Comparison of ENCODE assay signal across 8 cellular contexts in genomic region chr9:86282077-86282978, GRCh38. TPM values are rescaled to one million over a fixed set of nuclear protein-coding genes. Genes with fewer than 3 reads are reported as not detected.
DNase-seq lines count a peak whose midpoint lies in the region; ATAC-seq and TF ChIP-seq lines count a peak whose summit lies in the region.

TSS of gene ISCA1 (minus strand) at chr9:86282538. CDS start at chr9:86282458, 80 bp downstream.

- no peaks in the 10 kb centered on the region for H3K27me3 Mint-ChIP-seq in activated T-cell treated with anti-CD3 and anti-CD28 coated beads, Interleukin-2, amount 50 U/mL, for 4 hours (ENCODE audit: low read depth)

- no peaks in the 10 kb centered on the region for H3K9me2 ChIP-seq in PC-9 (ENCODE audit: insufficient read depth)

- H3K36me3 ChIP-seq in PC-9 (ENCODE audit: low read depth) = peaks cover 5% of the 10 kb centered on the region; the same call in 1 of the 2 replicates
- peaks cover 0 to 3% of the 10 kb centered on the region in 2 donors for H3K36me3 ChIP-seq in esophagus (ENCODE audit: control insufficient read depth in 2 of 2, insufficient read depth in 2 of 2, low read length in 1 of 2)
- H3K36me3 ChIP-seq in muscle layer of colon (ENCODE audit: insufficient read depth, low read length) = no peaks in the 10 kb centered on the region

- POLR2A ChIA-PET in PC-9 (lab: Charles Lee; ENCODE audit: unreplicated experiment) = interaction anchor here (0.5 to 1.3 kb wide), 8 partner anchors 15 to 1399 kb away, joined by 3 to 11 read pairs (median 5); no protein-coding TSS in a partner anchor

- H3K9me3 Mint-ChIP-seq in activated T-cell treated with anti-CD3 and anti-CD28 coated beads, Interleukin-2, amount 50 U/mL, for 4 hours = no peaks in the 10 kb centered on the region

- peak within 1 kb of the TSS; percentile 85 for H3K27ac ChIP-seq in PC-9
- peak within 1 kb of the TSS; percentile 97 for H3K27ac ChIP-seq in esophagus (ENCODE audit: low read depth in 2 of 2, low read length in 1 of 2)
- H3K27ac ChIP-seq in muscle layer of colon (ENCODE audit: low read depth, low read length) = peak within 1 kb of the TSS; percentile 91

- no TSS peak for BruUV-seq in PC-9 (replicated peaks; lab: Mats Ljungman, UMichigan)

- ATAC-seq in GM21723 (IDR thresholded peaks at IDR 0.05; ENCODE audit: unreplicated experiment) = peak; percentile 86
- ATAC-seq in activated T-cell treated with anti-CD3 and anti-CD28 coated beads, Interleukin-2, amount 50 U/mL, for 4 hours = peak; percentile 83 to 85

- H3K4me1 Mint-ChIP-seq in activated T-cell treated with anti-CD3 and anti-CD28 coated beads, Interleukin-2, amount 50 U/mL, for 4 hours (ENCODE audit: low read depth) = peaks cover 39% of the 10 kb centered on the region

- peak within 1 kb of the TSS; percentile 88 for H3K4me3 Mint-ChIP-seq in activated T-cell treated with anti-CD3 and anti-CD28 coated beads, Interleukin-2, amount 50 U/mL, for 4 hours

- peak within 1 kb of the TSS; percentile 87 for H2AFZ ChIP-seq in PC-9

- H3K27me3 ChIP-seq in PC-9 (ENCODE audit: insufficient read depth, low read depth) (no peaks in the 10 kb centered on the region), esophagus (ENCODE audit: control insufficient read depth in 1 of 2, insufficient read depth in 2 of 2, low read length in 2 of 2) (no peaks in the 10 kb centered on the region), muscle layer of colon (ENCODE audit: control insufficient read depth in 1 of 2, insufficient read depth in 2 of 2, low read length in 2 of 2) (no peaks in the 10 kb centered on the region)

- H4K20me1 ChIP-seq in PC-9 (ENCODE audit: insufficient read depth) = peaks cover 19% of the 10 kb centered on the region

- peak; percentile 71 for DNase-seq in DMS53 treated with DMSO at 0.1 percent for 48 hours (lab: John Stamatoyannopoulos, UW; ENCODE audit: unreplicated experiment)
- peak; percentile 88 for DNase-seq in KBM-7
- DNase-seq in PC-9 = peak; percentile 78 to 95
- peak; percentile 98 for DNase-seq in activated T-cell treated with anti-CD3 and anti-CD28 coated beads, Interleukin-2, amount 50 U/mL, for 4 hours
- peak; percentile 98 for DNase-seq in stimulated activated CD8-positive, alpha-beta memory T cell treated with anti-CD3 and anti-CD28 coated beads, Interleukin-7, amount 100 ng/mL, for 24 hours (ENCODE audit: low read depth)

- intact Hi-C loops in PC-9 (cut with micrococcal nuclease; ENCODE audit: unreplicated experiment) = loop anchor here (1.0 to 2.0 kb wide), 2 partner anchors 72 to 342 kb away; partner anchors contain the start of genes NAA35 and TUT7

- 1% methylated on average over 74 to 101 of the region's 101 CpGs for WGBS in esophagus, 2 donors

- H3K79me2 ChIP-seq in PC-9 (ENCODE audit: low read depth) = peaks cover 44% of the 10 kb centered on the region

- H3K4me3 ChIP-seq in PC-9 (peak within 1 kb of the TSS; percentile 98), esophagus (ENCODE audit: low read depth in 1 of 2, low read length in 2 of 2) (peak within 1 kb of the TSS; percentile 80 to 100), muscle layer of colon (ENCODE audit: low read depth in 1 of 2, low read length in 2 of 2) (peak within 1 kb of the TSS; percentile 66 to 76)

- peak within 1 kb of the TSS; percentile 84 for H3K9ac ChIP-seq in muscle layer of colon (ENCODE audit: low read length)

- no peak for TF ChIP-seq CTCF in PC-9 (conservative IDR thresholded peaks at IDR 0.05)

- H3K9me3 ChIP-seq in PC-9 (ENCODE audit: insufficient read depth, low read depth) (no peaks in the 10 kb centered on the region), esophagus (ENCODE audit: control insufficient read depth in 2 of 2, insufficient read depth in 1 of 2, low read depth in 1 of 2, low read length in 1 of 2) (no peaks in the 10 kb centered on the region), muscle layer of colon (ENCODE audit: low read length) (no peaks in the 10 kb centered on the region)

- CTCF ChIA-PET in PC-9 (lab: Charles Lee) = interaction anchor here (0.6 kb wide), 2 partner anchors 48 to 206 kb away, joined by 3 to 14 read pairs; no protein-coding TSS in a partner anchor

- in situ Hi-C loops in KBM-7 (cut with MboI; ENCODE audit: low pct_unique_long_range_greater_than_20kb, low sequenced_read_pairs) = no loop called here

- peaks cover 18% of the 10 kb centered on the region for H3K4me1 ChIP-seq in PC-9 (replicated peaks; ENCODE audit: insufficient read depth)
- H3K4me1 ChIP-seq in esophagus (ENCODE audit: control insufficient read depth in 2 of 2, insufficient read depth in 2 of 2, low read length in 1 of 2) = peaks cover 3 to 10% of the 10 kb centered on the region in 2 donors
- peaks cover 32% of the 10 kb centered on the region for H3K4me1 ChIP-seq in muscle layer of colon (ENCODE audit: insufficient read depth, low read length)

- H3K36me3 Mint-ChIP-seq in activated T-cell treated with anti-CD3 and anti-CD28 coated beads, Interleukin-2, amount 50 U/mL, for 4 hours (ENCODE audit: insufficient read depth) = peaks cover 16% of the 10 kb centered on the region

- peaks cover 25% of the 10 kb centered on the region for H3F3A ChIP-seq in PC-9 (ENCODE audit: insufficient read depth, low read depth)

- peak within 1 kb of the TSS; percentile 96 for H3K4me2 ChIP-seq in PC-9

RNA-seq across cellular contexts. Expression of gene ISCA1, which starts in this region (rescaled TPM):
- 21.5 and 29.6 TPM in 2 replicates for total RNA-seq in PC-9 (2021)
- total RNA-seq in activated T-cell treated with anti-CD3 and anti-CD28 coated beads, Interleukin-2, amount 50 U/mL, for 4 hours = 10 to 100 TPM; 37.1 to 43.4 (median 42.1) TPM
- polyA plus RNA-seq in esophagus = 10 to 100 TPM in 1 of 2 donors, 1 to 10 TPM in 1; 8.0 to 14.6 TPM

Comparison
In these comparisons a context has a peak if more than half of its experiments do, and no peak if none do; other contexts are left out.
1. Peak in every context shown above with its lines: DNase-seq, ATAC-seq, H3K4me3 ChIP-seq and H3K27ac ChIP-seq.